Comparison of ENCODE assay signal across 11 cellular contexts in the genomic region with DNA sequence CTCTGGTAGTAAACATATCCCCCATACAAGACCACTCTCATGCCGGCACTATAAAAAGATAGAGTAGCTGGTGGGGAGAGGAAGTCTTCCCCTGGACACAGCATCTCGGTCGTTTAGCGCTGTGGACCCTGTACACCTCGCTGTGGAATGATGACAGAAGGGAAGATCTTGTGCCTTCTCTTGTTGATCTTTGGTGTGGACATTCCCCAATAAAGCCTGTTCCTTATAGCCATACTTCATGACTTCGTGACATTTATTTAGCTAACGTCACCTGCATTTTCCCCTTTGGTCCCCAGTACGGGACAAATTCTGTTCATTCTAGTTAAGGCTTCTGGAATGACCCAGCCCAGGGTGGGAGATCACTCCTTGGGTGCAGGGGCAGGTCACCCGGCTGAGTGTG.
"Had no signal": no experiment of that assay in that cellular context is flagged by ENCODE, and none has a peak within 500 bp of the region (broad histone marks: within the 10 kb centered on the region; RNA-seq: fewer than 3 reads in every experiment).

No MANE protein-coding gene starts in this region.

- DNase-seq: GM23248, GOT3, H7, H9, HCEC 1CT, HFFc6 had no signal

- H3K4me3 ChIP-seq: GM23248, GM23338, HAP-1 had no signal

- H3K4me2 ChIP-seq: GM23338 had no signal

- H3K9ac ChIP-seq: GM23248 had no signal

- H2AFZ ChIP-seq: GM23248, GM23338 had no signal

- H3K9me3 ChIP-seq: HAP-1 had no signal

- H3K4me1 ChIP-seq: HAP-1 had no signal

- FAIRE-seq: H1, H54 had no signal

- H3K36me3 ChIP-seq: HAP-1 had no signal

- ATAC-seq: GM23338, HCT116 had no signal

- H3K27ac ChIP-seq: GM23248 had no signal
